ENCODE assay signal across 21 cellular contexts in the genomic region with DNA sequence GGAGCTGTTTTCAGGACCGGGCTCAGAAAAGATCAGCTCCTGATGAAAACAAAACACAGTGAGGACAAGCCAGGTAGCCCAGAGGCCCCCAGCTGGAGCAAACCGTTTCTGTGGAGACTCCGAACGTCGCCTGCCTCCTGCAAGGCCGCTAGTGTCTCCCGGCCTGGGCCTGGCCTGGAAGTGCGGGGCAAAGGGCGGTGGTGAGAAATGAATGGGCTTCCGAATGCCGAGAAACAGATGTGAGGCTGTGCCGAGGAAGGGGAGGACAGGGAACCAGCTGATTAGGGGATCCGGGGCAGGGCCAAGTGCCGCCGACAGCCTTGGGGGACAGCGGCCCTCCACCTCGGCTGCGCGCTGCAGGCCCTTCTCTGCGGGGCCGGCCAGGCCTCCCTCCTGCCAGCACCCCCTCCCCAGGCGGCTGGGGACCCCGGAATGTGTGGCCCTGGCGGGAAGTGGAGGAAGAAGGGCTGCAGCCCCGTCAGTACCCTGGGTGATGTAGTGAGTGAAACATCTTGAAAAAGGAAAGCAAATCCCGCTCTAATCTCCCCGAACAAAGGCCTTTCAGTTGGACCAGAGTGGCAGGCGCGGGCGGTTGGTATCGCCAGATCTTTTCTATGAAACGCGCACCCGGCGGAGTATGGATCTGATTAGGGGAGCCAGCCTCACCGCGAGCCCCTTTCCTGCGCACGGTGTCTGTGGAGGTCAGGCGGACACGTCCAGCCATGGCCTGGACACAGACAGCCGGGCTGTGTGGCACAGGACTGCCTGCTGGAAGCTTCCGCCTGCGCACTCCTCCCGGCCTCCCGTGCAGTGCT. TPM values are rescaled to one million over a fixed set of nuclear protein-coding genes. Genes with fewer than 3 reads are reported as not detected.
DNase-seq lines count a peak whose midpoint lies in the region; ATAC-seq and TF ChIP-seq lines count a peak whose summit lies in the region.
"Had no signal": no experiment of that assay in that cellular context is flagged by ENCODE, and none has a peak within 500 bp of the region (broad histone marks: within the 10 kb centered on the region; RNA-seq: fewer than 3 reads in every experiment).

No MANE protein-coding gene starts in this region.

- no peaks in the 10 kb centered on the region for H3K36me3 Mint-ChIP-seq in neural crest cell (ENCODE audit: low read depth)
- no peaks in the 10 kb centered on the region for H3K36me3 Mint-ChIP-seq in CD14-positive monocyte
- H3K36me3 Mint-ChIP-seq: CD8-positive, alpha-beta T cell had no signal

- H3K4me1 ChIP-seq in cardiac muscle cell (ENCODE audit: low read depth) (peaks cover 37% of the 10 kb centered on the region), aorta (ENCODE audit: control insufficient read depth in 1 of 2, insufficient read depth in 2 of 2, low read length in 2 of 2) (no peaks in the 10 kb centered on the region)
- H3K4me1 ChIP-seq: BE2C, SJCRH30 had no signal

- H3K27ac Mint-ChIP-seq in neural crest cell (ENCODE audit: unreplicated experiment), result peak overlapping the region; percentile 89
- H3K27ac Mint-ChIP-seq in CD14-positive monocyte, result peak overlapping the region in 1 of 7 donors; percentile 25
- H3K27ac Mint-ChIP-seq: CD8-positive, alpha-beta T cell had no signal

- H3K4me3 ChIP-seq in cardiac muscle cell, result no peak overlapping the region
- no peak overlapping the region for H3K4me3 ChIP-seq in aorta (ENCODE audit: low read length in 2 of 2)
- H3K4me3 ChIP-seq: SJCRH30 had no signal

- H3K27me3 ChIP-seq in cardiac muscle cell (no peaks in the 10 kb centered on the region), aorta (ENCODE audit: control insufficient read depth in 1 of 2, insufficient read depth in 2 of 2, low read length in 1 of 2) (no peaks in the 10 kb centered on the region)
- H3K27me3 ChIP-seq: BE2C, SJCRH30 had no signal

- H3K9me3 ChIP-seq in cardiac muscle cell (ENCODE audit: low read depth) (no peaks in the 10 kb centered on the region), aorta (ENCODE audit: control insufficient read depth, low read length) (no peaks in the 10 kb centered on the region)
- H3K9me3 ChIP-seq: BE2C, SJCRH30 had no signal

- TF ChIP-seq CTCF in cardiac muscle cell (IDR thresholded peaks at IDR 0.05; ENCODE audit: low read depth, low read length) (no peak), neural crest cell (conservative IDR thresholded peaks at IDR 0.05) (no peak), CD14-positive monocyte (IDR thresholded peaks at IDR 0.05) (no peak)

- H3K27me3 Mint-ChIP-seq in neural crest cell (ENCODE audit: low read depth) (peaks cover 2% of the 10 kb centered on the region), CD14-positive monocyte (ENCODE audit: low read depth in 3 of 3) (peaks cover 0 to 3% (median 2%) of the 10 kb centered on the region in 3 donors)

- no peak for DNase-seq in cardiac muscle cell (ENCODE audit: low read depth in 1 of 2, low spot score in 1 of 2)
- no peak for DNase-seq in Right ventricle myocardium inferior (ENCODE audit: missing footprints)
- peak; percentile 43 for DNase-seq in neural crest cell (ENCODE audit: low read depth, low spot score)
- no peak for DNase-seq in aorta
- DNase-seq in effector CD4-positive, alpha-beta T cell, result no peak
- no peak for DNase-seq in CD14-positive monocyte (ENCODE audit: low spot score)
- DNase-seq: BE2C; CD8-positive, alpha-beta T cell; HCEC 1CT; NCI-H1048; NCI-H146; NCI-H2081 treated with DMSO at 0.1 percent for 48 hours; NCI-H510A; NCI-H774; RPMI8226; SJCRH30 had no signal

- peak overlapping the region; percentile 66 for H3K4me3 Mint-ChIP-seq in neural crest cell
- H3K4me3 Mint-ChIP-seq in CD14-positive monocyte, result no peak overlapping the region
- H3K4me3 Mint-ChIP-seq: CD8-positive, alpha-beta T cell had no signal

- H3K9me3 Mint-ChIP-seq in neural crest cell (no peaks in the 10 kb centered on the region), CD14-positive monocyte (no peaks in the 10 kb centered on the region)
- H3K9me3 Mint-ChIP-seq: CD8-positive, alpha-beta T cell had no signal

- ATAC-seq in Right ventricle myocardium inferior (no peak), aorta (ENCODE audit: low FRiP score) (no peak), HG03159 (IDR thresholded peaks at IDR 0.05; ENCODE audit: unreplicated experiment) (no peak)
- ATAC-seq: CD8-positive, alpha-beta T cell had no signal

- intact Hi-C loops in Right ventricle myocardium inferior (cut with DNase I), result no loop called here
- intact Hi-C loops in aorta (cut with DNase I), result no loop called here
- intact Hi-C loops in CD14-positive monocyte (cut with micrococcal nuclease), result no loop called here

- peak overlapping the region; percentile 43 for H3K27ac ChIP-seq in cardiac muscle cell
- peak overlapping the region; percentile 47 for H3K27ac ChIP-seq in cingulate gyrus (ENCODE audit: low read depth, low read length)
- H3K27ac ChIP-seq in aorta (ENCODE audit: low read depth in 1 of 2, low read length in 2 of 2), result peak overlapping the region; percentile 28 to 54
- H3K27ac ChIP-seq: 22Rv1, KMS-11, SJCRH30 had no signal

- no peaks in the 10 kb centered on the region for H3K36me3 ChIP-seq in cardiac muscle cell
- no peaks in the 10 kb centered on the region for H3K36me3 ChIP-seq in aorta (ENCODE audit: control insufficient read depth in 1 of 2, insufficient read depth in 2 of 2, low read length in 1 of 2)
- H3K36me3 ChIP-seq: BE2C, SJCRH30 had no signal

- WGBS in aorta, 2 donors, result 83 to 86% methylated on average over 46 of the region's 46 CpGs

- H3K4me1 Mint-ChIP-seq in neural crest cell (peaks cover 49% of the 10 kb centered on the region), CD14-positive monocyte (no peaks in the 10 kb centered on the region)

RNA-seq across cellular contexts. Expression of a gene that starts 52.6 kb away (rescaled TPM):
- 27.6 and 55.8 TPM in 2 replicates for total RNA-seq in cardiac muscle cell
- polyA plus RNA-seq in cardiac muscle cell, result 40.8 and 41.8 TPM in 2 replicates
- 12.8 TPM for total RNA-seq in Right ventricle myocardium inferior
- 11.7 and 13.2 TPM in 2 replicates for total RNA-seq in neural crest cell
- total RNA-seq in aorta, result 10 to 100 TPM; 61.9 to 80.7 TPM
- 10 to 100 TPM in 1 of 2 donors, 1 to 10 TPM in 1; 5.0 to 21.1 TPM for polyA plus RNA-seq in aorta
- not detected for polyA plus RNA-seq in CD14-positive monocyte
- total RNA-seq: CD8-positive, alpha-beta T cell; M059J had no signal
